Comparison of ENCODE assay signal across 34 cellular contexts in the genomic region with DNA sequence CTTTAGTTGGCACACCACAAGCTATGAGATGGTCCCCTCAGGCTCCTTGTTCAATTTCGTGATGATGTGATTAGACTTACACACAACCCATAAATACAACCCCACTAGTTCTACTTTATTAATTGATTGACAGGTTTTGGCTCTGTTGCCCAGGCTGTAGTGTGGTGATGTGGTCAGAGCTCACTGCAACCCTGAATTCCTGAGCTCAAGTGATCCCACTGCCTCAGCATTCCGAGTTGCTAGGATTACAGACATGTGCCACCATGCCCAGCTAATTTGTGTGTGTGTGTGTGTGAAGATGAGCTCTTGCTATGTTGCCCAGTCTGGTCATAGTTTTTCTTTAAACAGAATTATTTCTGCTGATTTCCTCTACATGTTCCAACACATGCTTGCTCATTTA. TPM values are rescaled to one million over a fixed set of nuclear protein-coding genes. Genes with fewer than 3 reads are reported as not detected.
"Had no signal": no experiment of that assay in that cellular context is flagged by ENCODE, and none has a peak within 500 bp of the region (broad histone marks: within the 10 kb centered on the region; RNA-seq: fewer than 3 reads in every experiment).

No MANE protein-coding gene starts in this region.

- H3K27ac ChIP-seq: adrenal gland, Peyer's patch, SJSA1, VCaP had no signal

- H3K9me3 ChIP-seq: adrenal gland, MG63, Peyer's patch, SJSA1 had no signal

- H3K4me3 ChIP-seq: adrenal gland, MG63, Peyer's patch, SJSA1 had no signal

- H3K27me3 ChIP-seq: Peyer's patch, SJSA1 had no signal

- FAIRE-seq: bronchial epithelial cell, TTC549 had no signal

- ATAC-seq: activated CD4-positive, alpha-beta T cell treated with anti-CD3 and anti-CD28 coated beads for 36 hours; activated CD8-positive, alpha-beta T cell treated with anti-CD3 and anti-CD28 coated beads for 36 hours; activated T-cell treated with anti-CD3 and anti-CD28 coated beads, Interleukin-2, amount 50 U/mL, for 72 hours; T-helper 17 cell had no signal

- H3K36me3 ChIP-seq: adrenal gland, MG63, Peyer's patch, SJSA1 had no signal

- DNase-seq: activated CD4-positive, alpha-beta T cell treated with anti-CD3 and anti-CD28 coated beads for 36 hours; activated CD4-positive, alpha-beta T cell treated with anti-CD3 and anti-CD28 coated beads, Interleukin-2, amount 50 U/mL, for 1 hour; activated CD8-positive, alpha-beta memory T cell treated with anti-CD3 and anti-CD28 coated beads, Interleukin-2, amount 50 U/mL, for 4 hours; activated CD8-positive, alpha-beta T cell treated with anti-CD3 and anti-CD28 coated beads for 36 hours; activated naive CD4-positive, alpha-beta T cell treated with anti-CD3 and anti-CD28 coated beads, Interleukin-2, amount 50 U/mL, for 16 hours; activated naive CD8-positive, alpha-beta T cell treated with anti-CD3 and anti-CD28 coated beads, Interleukin-2, amount 10 ng/mL, durations not matched to agents 7 days and 5 days; activated T-cell treated with anti-CD3 and anti-CD28 coated beads, Interleukin-2, amount 50 U/mL, for 72 hours; adrenal gland; anterior cingulate cortex; IMR-90; KBM-7; MG63; MV-4-11; NCI-H1092 treated with DMSO at 0.1 percent for 48 hours; NCI-H1417 treated with DMSO at 0.1 percent for 48 hours; NCI-H1694; NCI-H2029; NCI-H2107; NCI-H2171 treated with DMSO at 0.1 percent for 48 hours; NCI-H226; NCI-H526; NCI-H82; NK-92 treated with Interleukin-12 subunit alpha and Interleukin-12 subunit beta, amount 100 ng/mL, for 24 hours; OCI-M1; Peyer's patch; SHP77; T-helper 17 cell; T1000 had no signal

- H3K4me1 ChIP-seq: adrenal gland, Peyer's patch, SJSA1 had no signal

RNA-seq across cellular contexts. Expression of gene HTR2A, which starts 17.5 kb away (rescaled TPM):
- total RNA-seq: activated CD4-positive, alpha-beta T cell treated with anti-CD3 and anti-CD28 coated beads for 36 hours; activated CD8-positive, alpha-beta T cell treated with anti-CD3 and anti-CD28 coated beads for 36 hours; activated naive CD8-positive, alpha-beta T cell treated with anti-CD3 and anti-CD28 coated beads, Interleukin-2, amount 10 ng/mL, durations not matched to agents 7 days and 5 days; activated T-cell treated with anti-CD3 and anti-CD28 coated beads, Interleukin-2, amount 50 U/mL, for 72 hours; activated T-helper 2 cell treated with anti-CD3 and anti-CD28 coated beads, Interferon-gamma antibody, Interleukin-2, Interleukin-4, amounts not matched to agents 10 μg/mL and 5 μg/mL and 100 μg/mL, durations not matched to agents 14 hours and 24 hours and 36 hours; bronchial epithelial cell; IMR-90; NCI-H460; SJSA1; T-helper 17 cell had no signal
